Comparison of ENCODE assay signal across 26 cellular contexts in the genomic region with DNA sequence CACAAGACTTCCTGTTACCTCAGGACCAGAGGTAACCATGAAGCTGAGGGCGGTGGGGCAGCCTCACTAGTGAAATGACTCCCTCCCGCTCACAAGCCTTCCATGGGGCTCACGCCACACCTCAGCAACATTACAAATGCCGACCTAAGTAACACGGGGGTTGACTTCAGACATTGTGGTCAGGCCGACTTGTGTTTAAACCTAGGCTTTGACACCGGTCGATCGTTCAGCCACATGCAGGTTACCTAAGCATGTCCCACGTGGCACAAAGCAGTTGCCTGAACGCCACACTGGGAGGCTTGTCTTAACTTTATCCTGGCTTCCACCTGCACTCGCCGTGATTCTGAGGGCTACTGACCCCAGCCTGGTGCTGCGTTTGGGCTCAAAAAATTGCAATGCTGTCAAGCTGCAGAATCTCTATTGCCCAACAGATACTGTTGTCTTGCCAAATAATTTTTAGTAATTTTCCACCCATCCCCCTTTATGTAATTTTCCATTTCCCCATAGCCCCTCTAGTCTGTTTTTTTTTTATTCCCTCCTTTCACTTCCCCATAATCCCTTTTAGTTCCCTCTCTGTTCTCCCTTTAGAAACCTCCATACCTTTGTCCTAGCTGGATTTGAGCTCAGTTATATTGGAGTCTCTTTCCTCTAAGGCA.
DNase-seq lines count a peak whose midpoint lies in the region; ATAC-seq, FAIRE-seq and TF ChIP-seq lines count a peak whose summit lies in the region.
"Had no signal": no experiment of that assay in that cellular context is flagged by ENCODE, and none has a peak within 500 bp of the region (broad histone marks: within the 10 kb centered on the region; RNA-seq: fewer than 3 reads in every experiment).

No MANE protein-coding gene starts in this region.

- no peak overlapping the region for H2BK5ac ChIP-seq in H1 (ENCODE audit: low read depth, low read length)

- no peaks in the 10 kb centered on the region for H3K79me1 ChIP-seq in H1 (ENCODE audit: low read depth, low read length)

- no peak overlapping the region for H3K14ac ChIP-seq in H1 (ENCODE audit: insufficient read length)

- H3K56ac ChIP-seq in H1 (replicated peaks; ENCODE audit: insufficient read length, low read depth, low read length): no peak overlapping the region

- H3K4me3 ChIP-seq in NB4 (ENCODE audit: low read depth, low read length): no peak overlapping the region
- H3K4me3 ChIP-seq in H1 (ENCODE audit: extremely low read depth in 1 of 4, insufficient read depth in 2 of 4, low read depth in 3 of 4, low read length in 4 of 4): no peak overlapping the region
- H3K4me3 ChIP-seq in tibial nerve: no peak overlapping the region
- H3K4me3 ChIP-seq: esophagus squamous epithelium, hepatocyte, ovary, SJSA1 had no signal

- DNase-seq in activated naive CD8-positive, alpha-beta T cell treated with anti-CD3 and anti-CD28 coated beads, Interleukin-2, amount 50 U/mL, for 24 hours: no peak
- DNase-seq in activated naive CD8-positive, alpha-beta T cell treated with anti-CD3 and anti-CD28 coated beads for 36 hours: no peak
- DNase-seq in NB4 (ENCODE audit: low read depth) (peak; percentile 58), H1 (ENCODE audit: low read depth in 1 of 2, low spot score in 2 of 2) (no peak), tibial nerve (ENCODE audit: low spot score in 2 of 2) (no peak), mesothelial cell of epicardium (ENCODE audit: low spot score in 2 of 2, unreplicated experiment in 2 of 2) (no peak)
- DNase-seq in stimulated activated CD8-positive, alpha-beta memory T cell treated with anti-CD3 and anti-CD28 coated beads, Interleukin-4, amount 100 ng/mL, for 48 hours: no peak
- DNase-seq: activated CD8-positive, alpha-beta memory T cell treated with anti-CD3 and anti-CD28 coated beads, Interleukin-2, amount 50 U/mL, for 4 hours; effector memory CD8-positive, alpha-beta T cell; esophagus squamous epithelium; naive thymus-derived CD4-positive, alpha-beta T cell; NCI-H82; ovary; retina; small intestine; stimulated activated naive CD4-positive, alpha-beta T cell had no signal

- H3K23ac ChIP-seq in H1 (ENCODE audit: insufficient read length): no peak overlapping the region

- no peaks in the 10 kb centered on the region for H3K9me3 Mint-ChIP-seq in activated naive CD8-positive, alpha-beta T cell treated with anti-CD3 and anti-CD28 coated beads, Interleukin-2, amount 50 U/mL, for 24 hours
- H3K9me3 Mint-ChIP-seq in activated naive CD8-positive, alpha-beta T cell treated with anti-CD3 and anti-CD28 coated beads for 36 hours: no peaks in the 10 kb centered on the region
- H3K9me3 Mint-ChIP-seq in mesothelial cell of epicardium: no peaks in the 10 kb centered on the region
- H3K9me3 Mint-ChIP-seq: effector memory CD8-positive, alpha-beta T cell; naive thymus-derived CD4-positive, alpha-beta T cell had no signal

- H3K36me3 Mint-ChIP-seq in activated naive CD8-positive, alpha-beta T cell treated with anti-CD3 and anti-CD28 coated beads, Interleukin-2, amount 50 U/mL, for 24 hours (ENCODE audit: low read depth): no peaks in the 10 kb centered on the region
- no peaks in the 10 kb centered on the region for H3K36me3 Mint-ChIP-seq in activated naive CD8-positive, alpha-beta T cell treated with anti-CD3 and anti-CD28 coated beads for 36 hours
- no peaks in the 10 kb centered on the region for H3K36me3 Mint-ChIP-seq in mesothelial cell of epicardium
- H3K36me3 Mint-ChIP-seq: naive thymus-derived CD4-positive, alpha-beta T cell had no signal

- H3K27me3 ChIP-seq in H1 (replicated peaks in 1 of 4; ENCODE audit: control insufficient read depth in 3 of 4, extremely low read depth in 1 of 4, insufficient read depth in 3 of 4, low read length in 3 of 4) (peaks cover 0 to 8% (median 0%) of the 10 kb centered on the region in 4 experiments; a peak in 3 of 7 replicates), tibial nerve (no peaks in the 10 kb centered on the region)
- H3K27me3 ChIP-seq: esophagus squamous epithelium, hepatocyte, ovary, SJSA1 had no signal

- no peak overlapping the region for H3K9ac ChIP-seq in H1 (replicated peaks in 1 of 4; ENCODE audit: extremely low read depth in 1 of 4, low read depth in 3 of 4, low read length in 3 of 4)

- 88% methylated on average over 14 of the region's 14 CpGs; no CpG with 5 or more reads in 1 of the 2 experiments for WGBS in H1 (ENCODE audit: extremely low coverage in 1 of 2, insufficient coverage in 1 of 2, insufficient read length in 1 of 2, insufficient replicate concordance in 2 of 2, low coverage in 1 of 2, low lambda C conversion rate in 2 of 2, missing lambda C conversion rate in 1 of 2), 2 experiments
- WGBS in tibial nerve, 2 donors: 71 to 77% methylated on average over 12 to 14 of the region's 14 CpGs

- peak overlapping the region; percentile 20 for H3K27ac Mint-ChIP-seq in activated naive CD8-positive, alpha-beta T cell treated with anti-CD3 and anti-CD28 coated beads, Interleukin-2, amount 50 U/mL, for 24 hours
- H3K27ac Mint-ChIP-seq in activated naive CD8-positive, alpha-beta T cell treated with anti-CD3 and anti-CD28 coated beads for 36 hours: no peak overlapping the region
- no peak overlapping the region for H3K27ac Mint-ChIP-seq in mesothelial cell of epicardium
- H3K27ac Mint-ChIP-seq: effector memory CD8-positive, alpha-beta T cell had no signal

- no peak overlapping the region for H4K5ac ChIP-seq in H1 (ENCODE audit: insufficient read length, low read depth, low read length)

- 0 out of 2 replicates have a peak overlapping the region, but pooled peaks have one; percentile 6 for H3K18ac ChIP-seq in H1 (ENCODE audit: extremely low read depth, low read length)

- TF ChIP-seq CTCF in NB4 (IDR thresholded peaks at IDR 0.05; ENCODE audit: low read depth, low read length) (no peak), H1 (IDR thresholded peaks at IDR 0.05; ENCODE audit: control extremely low read depth in 1 of 3, insufficient read depth in 1 of 3, low read depth in 1 of 3, low read length in 3 of 3) (no peak), tibial nerve (IDR thresholded peaks at IDR 0.05) (no peak), mesothelial cell of epicardium (IDR thresholded peaks at IDR 0.05; ENCODE audit: unreplicated experiment) (no peak)

- no peak overlapping the region for H2BK20ac ChIP-seq in H1 (ENCODE audit: low read length)

- no peaks in the 10 kb centered on the region for H3K79me2 ChIP-seq in H1 (ENCODE audit: control insufficient read depth in 1 of 2, insufficient read depth in 2 of 2, low read length in 2 of 2)
- H3K79me2 ChIP-seq: hepatocyte had no signal

- no peak for TF ChIP-seq EP300 in H1 (IDR thresholded peaks at IDR 0.05; ENCODE audit: borderline replicate concordance in 1 of 2, low read depth in 2 of 2, low read length in 2 of 2)
- peak; percentile 49 to 86 for TF ChIP-seq EP300 in tibial nerve (IDR thresholded peaks at IDR 0.05)

- peak; percentile 36 for ATAC-seq in activated naive CD8-positive, alpha-beta T cell treated with anti-CD3 and anti-CD28 coated beads, Interleukin-2, amount 50 U/mL, for 24 hours
- ATAC-seq in HG02852 (IDR thresholded peaks at IDR 0.05; ENCODE audit: unreplicated experiment): no peak
- ATAC-seq: effector memory CD8-positive, alpha-beta T cell; HCT116; HepG2; naive thymus-derived CD4-positive, alpha-beta T cell; Panc1 had no signal

- no peak overlapping the region for H3K4me2 ChIP-seq in H1 (ENCODE audit: insufficient read depth in 1 of 2, low read depth in 2 of 2, low read length in 2 of 2)
- H3K4me2 ChIP-seq: hepatocyte had no signal

- H3K4me1 Mint-ChIP-seq in activated naive CD8-positive, alpha-beta T cell treated with anti-CD3 and anti-CD28 coated beads, Interleukin-2, amount 50 U/mL, for 24 hours: peaks cover 10% of the 10 kb centered on the region
- peaks cover 6% of the 10 kb centered on the region for H3K4me1 Mint-ChIP-seq in activated naive CD8-positive, alpha-beta T cell treated with anti-CD3 and anti-CD28 coated beads for 36 hours
- H3K4me1 Mint-ChIP-seq in mesothelial cell of epicardium: peaks cover 2% of the 10 kb centered on the region

- H2BK12ac ChIP-seq in H1 (ENCODE audit: low read depth, low read length): no peak overlapping the region

- H3K36me3 ChIP-seq in H1 (ENCODE audit: control insufficient read depth in 2 of 4, insufficient read depth in 4 of 4, low read length in 3 of 4) (no peaks in the 10 kb centered on the region), tibial nerve (no peaks in the 10 kb centered on the region)
- H3K36me3 ChIP-seq: esophagus squamous epithelium, ovary, SJSA1 had no signal

- peaks cover 11% of the 10 kb centered on the region; the same call in 1 of the 2 replicates for H3K23me2 ChIP-seq in H1 (ENCODE audit: low read depth, low read length)

- POLR2A ChIA-PET in H1 (lab: Charles Lee; ENCODE audit: partially characterized antibody): no interaction called here

- CTCF ChIA-PET in H1 (lab: Charles Lee; ENCODE audit: partially characterized antibody): interaction anchor here (0.6 to 1.5 kb wide), 3 partner anchors 8 to 967 kb away, joined by 3 to 4 read pairs (median 3); no protein-coding TSS in a partner anchor

- H3K9me3 ChIP-seq in H1 (ENCODE audit: insufficient read depth in 2 of 2, low read depth in 1 of 2, low read length in 1 of 2): no peaks in the 10 kb centered on the region
- no peaks in the 10 kb centered on the region for H3K9me3 ChIP-seq in tibial nerve
- H3K9me3 ChIP-seq: esophagus squamous epithelium, ovary, SJSA1 had no signal

- H3K4me1 ChIP-seq in H1 (replicated peaks in 1 of 4; ENCODE audit: control insufficient read depth in 3 of 4, insufficient read depth in 4 of 4, low read length in 3 of 4) (peaks cover 0 to 8% (median 4%) of the 10 kb centered on the region in 4 experiments; a peak in 5 of 7 replicates), tibial nerve (peaks cover 0 to 27% (median 3%) of the 10 kb centered on the region in 4 donors)
- H3K4me1 ChIP-seq: esophagus squamous epithelium, SJSA1 had no signal

- peaks cover 10% of the 10 kb centered on the region for H3K27me3 Mint-ChIP-seq in activated naive CD8-positive, alpha-beta T cell treated with anti-CD3 and anti-CD28 coated beads, Interleukin-2, amount 50 U/mL, for 24 hours
- H3K27me3 Mint-ChIP-seq in activated naive CD8-positive, alpha-beta T cell treated with anti-CD3 and anti-CD28 coated beads for 36 hours: peaks cover 5% of the 10 kb centered on the region
- H3K27me3 Mint-ChIP-seq in mesothelial cell of epicardium (ENCODE audit: low read depth): peaks cover 61% of the 10 kb centered on the region

- no peak overlapping the region for H2BK120ac ChIP-seq in H1 (replicated peaks; ENCODE audit: low read depth, low read length)

- H4K8ac ChIP-seq in H1 (ENCODE audit: extremely low read depth, insufficient read depth, low read length): no peak overlapping the region

- peak overlapping the region; percentile 50 for H4K91ac ChIP-seq in H1 (replicated peaks; ENCODE audit: insufficient read length, low read length)

- no peak overlapping the region for H3K4ac ChIP-seq in H1 (replicated peaks; ENCODE audit: insufficient read length, low read depth, low read length)

- no peak for TF ChIP-seq RAD21 in H1 (IDR thresholded peaks at IDR 0.05 in 1 of 2, conservative IDR thresholded peaks at IDR 0.05 in 1 of 2; ENCODE audit: low read depth in 2 of 2, low read length in 2 of 2)

- no peak overlapping the region for H2AK5ac ChIP-seq in H1 (ENCODE audit: low read depth, low read length)

- no peak overlapping the region for H3K27ac ChIP-seq in H1 (ENCODE audit: low read depth, low read length)
- peak overlapping the region in 1 of 4 donors; percentile 31 for H3K27ac ChIP-seq in tibial nerve
- H3K27ac ChIP-seq: C4-2B, esophagus squamous epithelium, hepatocyte, ovary, SJSA1 had no signal

- no peak overlapping the region for H2AFZ ChIP-seq in H1 (ENCODE audit: low read length)
- H2AFZ ChIP-seq: hepatocyte had no signal

- TF ChIP-seq POLR2A in NB4 (IDR thresholded peaks at IDR 0.05; ENCODE audit: extremely low read depth, insufficient read length): no peak
- no peak for TF ChIP-seq POLR2A in H1 (IDR thresholded peaks at IDR 0.05; ENCODE audit: control extremely low read depth in 1 of 2, low read depth in 2 of 2, low read length in 2 of 2)
- no peak for TF ChIP-seq POLR2A in tibial nerve (IDR thresholded peaks at IDR 0.05)

- no peak overlapping the region; the same call in 1 of the 2 replicates for H2BK15ac ChIP-seq in H1 (ENCODE audit: low read length)

- H4K20me1 ChIP-seq in H1 (replicated peaks in 1 of 2; ENCODE audit: control insufficient read depth in 1 of 2, insufficient read depth in 2 of 2, low read length in 2 of 2): no peaks in the 10 kb centered on the region

- no peak for FAIRE-seq in H1 (lab: Jason Lieb, UNC)
- FAIRE-seq: colon, frontal cortex, GM12891, HepG2, small intestine had no signal

- no peak overlapping the region for H3K4me3 Mint-ChIP-seq in activated naive CD8-positive, alpha-beta T cell treated with anti-CD3 and anti-CD28 coated beads, Interleukin-2, amount 50 U/mL, for 24 hours
- no peak overlapping the region for H3K4me3 Mint-ChIP-seq in activated naive CD8-positive, alpha-beta T cell treated with anti-CD3 and anti-CD28 coated beads for 36 hours
- H3K4me3 Mint-ChIP-seq in mesothelial cell of epicardium: no peak overlapping the region
- H3K4me3 Mint-ChIP-seq: effector memory CD8-positive, alpha-beta T cell had no signal
